In genomic region chr3:111012388-111013248, GRCh38 we compare ENCODE assay signal across 11 cellular contexts. TPM values are rescaled to one million over a fixed set of nuclear protein-coding genes. Genes with fewer than 3 reads are reported as not detected.
DNase-seq lines count a peak whose midpoint lies in the region; ATAC-seq and TF ChIP-seq lines count a peak whose summit lies in the region.
"Had no signal": no experiment of that assay in that cellular context is flagged by ENCODE, and none has a peak within 500 bp of the region (broad histone marks: within the 10 kb centered on the region; RNA-seq: fewer than 3 reads in every experiment).

No MANE protein-coding gene starts in this region.

- H3K14ac ChIP-seq in H9 (ENCODE audit: insufficient read depth, low read length) = no peak overlapping the region

- TF ChIP-seq CTCF in AG09309 (IDR thresholded peaks at IDR 0.05; ENCODE audit: control insufficient read depth, insufficient read depth, low read depth, low read length, missing control alignments) (peak; percentile 17), H9 (conservative IDR thresholded peaks at IDR 0.05) (peak; percentile 65), suprapubic skin (IDR thresholded peaks at IDR 0.05) (no peak)

- no CpG with 5 or more reads among the region's 7 CpGs for WGBS in H9 (ENCODE audit: extremely low coverage, insufficient read length, low lambda C conversion rate)
- WGBS in suprapubic skin = 68% methylated on average over 6 of the region's 7 CpGs

- intact Hi-C loops in left colon (cut with DNase I, micrococcal nuclease) = no loop called here

- H3K27me3 Mint-ChIP-seq in H9 (ENCODE audit: low read depth) = no peaks in the 10 kb centered on the region

- no peaks in the 10 kb centered on the region for H3K79me1 ChIP-seq in H9 (ENCODE audit: insufficient read depth, low read depth, low read length, poor library complexity, severe bottlenecking)

- H2BK120ac ChIP-seq in H9 (ENCODE audit: low read depth, low read length, poor library complexity, severe bottlenecking) = no peak overlapping the region

- H2BK5ac ChIP-seq in H9 (ENCODE audit: insufficient read length, low read length) = no peak overlapping the region

- no peaks in the 10 kb centered on the region for H3K36me3 ChIP-seq in suprapubic skin
- H3K36me3 ChIP-seq: Peyer's patch had no signal

- H3K4ac ChIP-seq in H9 (ENCODE audit: low read depth, low read length) = no peak overlapping the region

- peaks cover 0 to 5% of the 10 kb centered on the region in 2 experiments; a peak in 3 of 4 replicates for H3K4me1 Mint-ChIP-seq in H9

- H3K36me3 Mint-ChIP-seq in H9 (ENCODE audit: insufficient read depth in 1 of 3, low read depth in 3 of 3) = peaks cover under 1 to 1% (median under 1%) of the 10 kb centered on the region in 3 experiments; a peak in 2 of 7 replicates

- H3K4me1 ChIP-seq in H9 (ENCODE audit: insufficient read depth, low read length) (no peaks in the 10 kb centered on the region), suprapubic skin (no peaks in the 10 kb centered on the region)
- H3K4me1 ChIP-seq: Peyer's patch had no signal

- DNase-seq in AG09309 (ENCODE audit: low read depth) (no peak), H9 (peak; percentile 54), left colon (peak in 1 of 2 donors; percentile 16), GM19238 (ENCODE audit: insufficient read length, low spot score) (no peak), suprapubic skin (ENCODE audit: low spot score in 2 of 2) (no peak)
- DNase-seq in activated CD8-positive, alpha-beta memory T cell treated with anti-CD3 and anti-CD28 coated beads, Interleukin-2, amount 50 U/mL, for 48 hours = no peak
- DNase-seq: DMS79; Peyer's patch; stimulated activated naive CD4-positive, alpha-beta T cell treated with Interleukin-2 at 50 U/mL for 16 hours had no signal

- no peak overlapping the region for H3T11ph ChIP-seq in H9 (ENCODE audit: low read length)

- H3K18ac ChIP-seq in H9 (ENCODE audit: insufficient read length, low read depth, low read length) = no peak overlapping the region

- no peak overlapping the region for H3K27ac ChIP-seq in H9 (ENCODE audit: insufficient read length, low read depth, low read length)
- no peak overlapping the region for H3K27ac ChIP-seq in suprapubic skin
- H3K27ac ChIP-seq: Peyer's patch had no signal

- H4K8ac ChIP-seq in H9 (replicated peaks; ENCODE audit: insufficient read length, low read depth, low read length) = no peak overlapping the region

- ATAC-seq in SK-N-SH treated with all-trans-retinoic acid at 6 μM for 48 hours (peak; percentile 76), left colon (peak; percentile 59), HG02678 (IDR thresholded peaks at IDR 0.05; ENCODE audit: unreplicated experiment) (no peak)

- H4K91ac ChIP-seq in H9 (ENCODE audit: insufficient read length, low read depth, low read length) = no peak overlapping the region

- no peak overlapping the region for H3K4me3 ChIP-seq in AG09309 (ENCODE audit: control insufficient read depth, low read depth, low read length)
- H3K4me3 ChIP-seq in suprapubic skin = no peak overlapping the region
- H3K4me3 ChIP-seq: Peyer's patch had no signal

- TF ChIP-seq POLR2A in suprapubic skin (IDR thresholded peaks at IDR 0.05) = no peak

- no peak overlapping the region for H2BK12ac ChIP-seq in H9 (ENCODE audit: insufficient read length, low read depth, low read length)

- no peak overlapping the region for H2AFZ ChIP-seq in H9 (ENCODE audit: low read length)

- no peaks in the 10 kb centered on the region for H3K23me2 ChIP-seq in H9 (ENCODE audit: insufficient read length, low read depth, low read length, poor library complexity, severe bottlenecking)

- no peak overlapping the region for H3K4me2 ChIP-seq in H9 (ENCODE audit: insufficient read depth, insufficient read length, low read length)

- H3K9me3 ChIP-seq in H9 (ENCODE audit: control insufficient read depth, low read depth, low read length) (no peaks in the 10 kb centered on the region), suprapubic skin (no peaks in the 10 kb centered on the region)
- H3K9me3 ChIP-seq: Peyer's patch had no signal

- no peaks in the 10 kb centered on the region for H4K20me1 ChIP-seq in H9 (ENCODE audit: control insufficient read depth, insufficient read depth, insufficient read length)

- H3K4me3 Mint-ChIP-seq in H9 = no peak overlapping the region

- H3K9me3 Mint-ChIP-seq in H9 = peaks cover 1% of the 10 kb centered on the region in 2 experiments

- no peak overlapping the region for H4K5ac ChIP-seq in H9 (ENCODE audit: insufficient read length, low read depth, low read length)

- no peak overlapping the region; a peak in 1 of 7 replicates for H3K27ac Mint-ChIP-seq in H9

- no peak overlapping the region for H3K56ac ChIP-seq in H9 (ENCODE audit: insufficient read length, low read depth, low read length)

- H3K79me2 ChIP-seq in H9 (ENCODE audit: insufficient read depth, low read length) = no peaks in the 10 kb centered on the region

- H2BK20ac ChIP-seq in H9 (ENCODE audit: low read depth, low read length, poor library complexity, severe bottlenecking) = no peak overlapping the region

- no peak overlapping the region for H2AK5ac ChIP-seq in H9 (ENCODE audit: insufficient read length, low read length)

- H3K27me3 ChIP-seq in H9 (ENCODE audit: insufficient read depth, low read length) = no peaks in the 10 kb centered on the region
- no peaks in the 10 kb centered on the region for H3K27me3 ChIP-seq in suprapubic skin
- H3K27me3 ChIP-seq: Peyer's patch had no signal

- TF ChIP-seq EP300 in suprapubic skin (IDR thresholded peaks at IDR 0.05) = no peak

- no peak overlapping the region for H2BK15ac ChIP-seq in H9 (ENCODE audit: low read depth, low read length)

- no peak overlapping the region for H3K9ac ChIP-seq in H9 (ENCODE audit: extremely low read depth, insufficient read length, low read length)

- H3K23ac ChIP-seq in H9 (ENCODE audit: insufficient read length, low read depth, low read length) = no peak overlapping the region

TF ChIP-seq in SK-N-SH treated with all-trans-retinoic acid at 6 μM for 48 hours, 23 proteins besides CTCF, POLR2A, EP300 and RAD21 (continues in another document):
- TF ChIP-seq, protein P1, sequence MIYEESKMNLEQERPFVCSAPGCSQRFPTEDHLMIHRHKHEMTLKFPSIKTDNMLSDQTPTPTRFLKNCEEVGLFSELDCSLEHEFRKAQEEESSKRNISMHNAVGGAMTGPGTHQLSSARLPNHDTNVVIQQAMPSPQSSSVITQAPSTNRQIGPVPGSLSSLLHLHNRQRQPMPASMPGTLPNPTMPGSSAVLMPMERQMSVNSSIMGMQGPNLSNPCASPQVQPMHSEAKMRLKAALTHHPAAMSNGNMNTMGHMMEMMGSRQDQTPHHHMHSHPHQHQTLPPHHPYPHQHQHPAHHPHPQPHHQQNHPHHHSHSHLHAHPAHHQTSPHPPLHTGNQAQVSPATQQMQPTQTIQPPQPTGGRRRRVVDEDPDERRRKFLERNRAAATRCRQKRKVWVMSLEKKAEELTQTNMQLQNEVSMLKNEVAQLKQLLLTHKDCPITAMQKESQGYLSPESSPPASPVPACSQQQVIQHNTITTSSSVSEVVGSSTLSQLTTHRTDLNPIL (CRISPR knock-in tag; IDR thresholded peaks at IDR 0.05; ENCODE audit: low read depth) = no peak
- no peak for TF ChIP-seq BACH2 (CRISPR knock-in tag; IDR thresholded peaks at IDR 0.05; ENCODE audit: borderline replicate concordance)
- TF ChIP-seq, protein P2, sequence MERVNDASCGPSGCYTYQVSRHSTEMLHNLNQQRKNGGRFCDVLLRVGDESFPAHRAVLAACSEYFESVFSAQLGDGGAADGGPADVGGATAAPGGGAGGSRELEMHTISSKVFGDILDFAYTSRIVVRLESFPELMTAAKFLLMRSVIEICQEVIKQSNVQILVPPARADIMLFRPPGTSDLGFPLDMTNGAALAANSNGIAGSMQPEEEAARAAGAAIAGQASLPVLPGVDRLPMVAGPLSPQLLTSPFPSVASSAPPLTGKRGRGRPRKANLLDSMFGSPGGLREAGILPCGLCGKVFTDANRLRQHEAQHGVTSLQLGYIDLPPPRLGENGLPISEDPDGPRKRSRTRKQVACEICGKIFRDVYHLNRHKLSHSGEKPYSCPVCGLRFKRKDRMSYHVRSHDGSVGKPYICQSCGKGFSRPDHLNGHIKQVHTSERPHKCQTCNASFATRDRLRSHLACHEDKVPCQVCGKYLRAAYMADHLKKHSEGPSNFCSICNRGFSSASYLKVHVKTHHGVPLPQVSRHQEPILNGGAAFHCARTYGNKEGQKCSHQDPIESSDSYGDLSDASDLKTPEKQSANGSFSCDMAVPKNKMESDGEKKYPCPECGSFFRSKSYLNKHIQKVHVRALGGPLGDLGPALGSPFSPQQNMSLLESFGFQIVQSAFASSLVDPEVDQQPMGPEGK (CRISPR knock-in tag; IDR thresholded peaks at IDR 0.05; ENCODE audit: borderline replicate concordance) = no peak
- no peak for TF ChIP-seq OSR1 (CRISPR knock-in tag; IDR thresholded peaks at IDR 0.05)
- TF ChIP-seq, protein P3, sequence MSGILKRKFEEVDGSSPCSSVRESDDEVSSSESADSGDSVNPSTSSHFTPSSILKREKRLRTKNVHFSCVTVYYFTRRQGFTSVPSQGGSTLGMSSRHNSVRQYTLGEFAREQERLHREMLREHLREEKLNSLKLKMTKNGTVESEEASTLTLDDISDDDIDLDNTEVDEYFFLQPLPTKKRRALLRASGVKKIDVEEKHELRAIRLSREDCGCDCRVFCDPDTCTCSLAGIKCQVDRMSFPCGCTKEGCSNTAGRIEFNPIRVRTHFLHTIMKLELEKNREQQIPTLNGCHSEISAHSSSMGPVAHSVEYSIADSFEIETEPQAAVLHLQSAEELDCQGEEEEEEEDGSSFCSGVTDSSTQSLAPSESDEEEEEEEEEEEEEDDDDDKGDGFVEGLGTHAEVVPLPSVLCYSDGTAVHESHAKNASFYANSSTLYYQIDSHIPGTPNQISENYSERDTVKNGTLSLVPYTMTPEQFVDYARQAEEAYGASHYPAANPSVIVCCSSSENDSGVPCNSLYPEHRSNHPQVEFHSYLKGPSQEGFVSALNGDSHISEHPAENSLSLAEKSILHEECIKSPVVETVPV (CRISPR knock-in tag; IDR thresholded peaks at IDR 0.05) = no peak

RNA-seq across cellular contexts. Expression of gene NECTIN3, which starts 59.0 kb away (rescaled TPM):
- total RNA-seq in H9 (2021) (52.0 and 53.7 TPM in 2 replicates), left colon (10 to 100 TPM; 44.8 to 47.3 TPM), suprapubic skin (10 to 100 TPM in 2 of 4 donors, 1 to 10 TPM in 2; 4.7 to 11.9 (median 7.6) TPM)

Comparison
In these comparisons a context has a peak if more than half of its experiments do, and no peak if none do; other contexts are left out.
1. CTCF ChIP-seq: peak in AG09309 (single experiment) and H9 (single experiment); none in suprapubic skin (0 of 2).